35 cellular contexts compared by ENCODE assay signal in the genomic region with DNA sequence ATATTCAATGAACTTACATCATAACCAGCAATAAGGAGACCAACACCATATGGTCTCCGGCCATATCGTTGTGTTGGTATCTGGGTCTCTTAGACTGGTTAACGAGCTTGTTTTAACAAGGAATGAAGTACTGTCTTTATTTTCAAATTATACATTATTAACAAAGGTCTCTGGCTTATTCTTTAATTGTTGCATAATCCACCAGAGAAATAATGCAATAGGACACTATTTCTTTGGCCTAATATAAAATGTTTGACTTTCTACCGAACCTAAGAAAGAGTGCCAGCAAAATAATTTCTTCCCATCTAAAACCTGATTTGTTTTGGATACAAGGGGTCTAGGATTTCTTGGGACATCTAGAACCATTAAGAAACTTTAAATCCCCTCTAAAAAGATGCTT.
"Had no signal": no experiment of that assay in that cellular context is flagged by ENCODE, and none has a peak within 500 bp of the region (broad histone marks: within the 10 kb centered on the region; RNA-seq: fewer than 3 reads in every experiment).

No MANE protein-coding gene starts in this region.

- H3K9me3 ChIP-seq: MG63 had no signal

- H3K27me3 ChIP-seq: MG63 had no signal

- H3K4me3 ChIP-seq: MG63 had no signal

- DNase-seq: Kasumi-1, MG63, MM.1S, MV-4-11, NCI-H1048, NCI-H1092, NCI-H1092 treated with DMSO at 0.1 percent for 48 hours, NCI-H1105, NCI-H1105 treated with DMSO at 0.1 percent for 48 hours, NCI-H1417, NCI-H1417 treated with DMSO at 0.1 percent for 48 hours, NCI-H1436, NCI-H1436 treated with DMSO at 0.1 percent for 48 hours, NCI-H146, NCI-H1694, NCI-H1694 treated with DMSO at 0.1 percent for 48 hours, NCI-H187, NCI-H187 treated with DMSO at 0.1 percent for 48 hours, NCI-H1930, NCI-H2029, NCI-H2029 treated with DMSO at 0.1 percent for 48 hours, NCI-H2081, NCI-H2081 treated with DMSO at 0.1 percent for 48 hours, NCI-H2171, NCI-H2171 treated with DMSO at 0.1 percent for 48 hours, NCI-H2227 treated with DMSO at 0.1 percent for 48 hours, NCI-H226, NCI-H345, NCI-H446, NCI-H446 treated with DMSO at 0.1 percent for 48 hours, NCI-H510A, NCI-H510A treated with DMSO at 0.1 percent for 48 hours, NCI-H524, NCI-H524 treated with DMSO at 0.1 percent for 48 hours, NCI-H526 had no signal
